Comparison of ENCODE assay signal across 27 cellular contexts in genomic region chr13:67091603-67092002, GRCh38.
"Had no signal": no experiment of that assay in that cellular context is flagged by ENCODE, and none has a peak within 500 bp of the region (broad histone marks: within the 10 kb centered on the region; RNA-seq: fewer than 3 reads in every experiment).

No MANE protein-coding gene starts in this region.

- DNase-seq: activated B cell treated with CpG ODN at 0.5 μM for 24 hours; activated CD4-positive, alpha-beta T cell treated with anti-CD3 and anti-CD28 coated beads for 48 hours; activated CD4-positive, alpha-beta T cell treated with anti-CD3 and anti-CD28 coated beads, Interleukin-2, amount 50 U/mL, for 1 hour; activated CD4-positive, alpha-beta T cell treated with anti-CD3 and anti-CD28 coated beads, Interleukin-2, amount 50 U/mL, for 48 hours; activated CD8-positive, alpha-beta memory T cell treated with anti-CD3 and anti-CD28 coated beads for 24 hours; activated CD8-positive, alpha-beta T cell treated with anti-CD3 and anti-CD28 coated beads for 36 hours; activated effector memory CD4-positive, alpha-beta T cell treated with anti-CD3 and anti-CD28 coated beads, Interleukin-2, amount 50 U/mL, for 16 hours; activated naive CD4-positive, alpha-beta T cell treated with anti-CD3 and anti-CD28 coated beads for 36 hours; activated naive CD8-positive, alpha-beta T cell treated with anti-CD3 and anti-CD28 coated beads, Interleukin-2, amount 10 ng/mL, durations not matched to agents 7 days and 5 days; activated T-cell treated with anti-CD3 and anti-CD28 coated beads, Interleukin-2, amount 50 U/mL, for 48 hours; cortex of kidney; dermis blood vessel endothelial cell; effector CD8-positive, alpha-beta T cell; esophagus squamous epithelium; foreskin melanocyte; heart right ventricle; T-helper 1 cell; T-helper 17 cell; T1000; WERI-Rb-1 had no signal

- H3K27ac ChIP-seq: ascending aorta, breast epithelium, cardiac muscle cell, epithelial cell of prostate, esophagus squamous epithelium, heart right ventricle, WERI-Rb-1 had no signal

- H3K9me3 ChIP-seq: ascending aorta, breast epithelium, esophagus squamous epithelium, gastroesophageal sphincter, heart right ventricle had no signal

- H3K36me3 ChIP-seq: ascending aorta, breast epithelium, cardiac muscle cell, esophagus squamous epithelium, gastroesophageal sphincter, heart right ventricle, WERI-Rb-1 had no signal

- H3K4me1 ChIP-seq: ascending aorta, breast epithelium had no signal

- H3K4me3 ChIP-seq: ascending aorta, breast epithelium, cardiac muscle cell, esophagus squamous epithelium, gastroesophageal sphincter, heart right ventricle had no signal

- ATAC-seq: activated CD4-positive, CD25-positive, alpha-beta regulatory T cell treated with anti-CD3 and anti-CD28 coated beads, Interleukin-2, amount 50 U/mL, for 24 hours; activated CD8-positive, alpha-beta T cell treated with anti-CD3 and anti-CD28 coated beads for 36 hours; activated naive CD4-positive, alpha-beta T cell treated with anti-CD3 and anti-CD28 coated beads, Interleukin-2, amount 50 U/mL, for 72 hours; gastroesophageal sphincter; T-helper 17 cell had no signal

- H3K27me3 ChIP-seq: ascending aorta, breast epithelium, cardiac muscle cell, esophagus squamous epithelium, gastroesophageal sphincter, heart right ventricle had no signal
